In genomic region chr16:80932725-80933124, GRCh38 we compare ENCODE assay signal across 8 cellular contexts.
DNase-seq lines count a peak whose midpoint lies in the region; ATAC-seq, FAIRE-seq and TF ChIP-seq lines count a peak whose summit lies in the region.

No MANE protein-coding gene starts in this region.

- peak overlapping the region; percentile 55 for H3K4me3 Mint-ChIP-seq in activated T-cell treated with anti-CD3 and anti-CD28 coated beads, Interleukin-2, amount 50 U/mL, for 24 hours
- H3K4me3 Mint-ChIP-seq in chondrocyte (ENCODE audit: unreplicated experiment): peak overlapping the region; percentile 71

- intact Hi-C loops in thyroid gland (cut with DNase I): no loop called here

- DNase-seq in activated T-cell treated with anti-CD3 and anti-CD28 coated beads, Interleukin-2, amount 50 U/mL, for 24 hours: peak; percentile 30
- no peak for DNase-seq in activated T-cell treated with anti-CD3 and anti-CD28 coated beads, Interleukin-2, amount 50 U/mL, for 1 hour
- DNase-seq in chondrocyte (ENCODE audit: low spot score) (no peak), thyroid gland (peak; percentile 30 to 48), GM12892 (ENCODE audit: insufficient read length) (no peak), iPS-NIHi11 (ENCODE audit: low spot score) (no peak)

- 36% methylated on average over 22 of the region's 22 CpGs for WGBS in liver
- WGBS in thyroid gland, 2 donors: 32 to 34% methylated on average over 18 to 22 of the region's 22 CpGs

- H3K9me3 ChIP-seq in liver (ENCODE audit: control insufficient read depth in 4 of 4, low read length in 3 of 4): no peaks in the 10 kb centered on the region
- no peaks in the 10 kb centered on the region for H3K9me3 ChIP-seq in thyroid gland

- TF ChIP-seq RAD21 in liver (IDR thresholded peaks at IDR 0.05): no peak

- TF ChIP-seq POLR2A in thyroid gland (IDR thresholded peaks at IDR 0.05): no peak
- TF ChIP-seq POLR2A in GM12892 (IDR thresholded peaks at IDR 0.05; ENCODE audit: low read depth, low read length): no peak

- H3K9me3 Mint-ChIP-seq in activated T-cell treated with anti-CD3 and anti-CD28 coated beads, Interleukin-2, amount 50 U/mL, for 24 hours: peaks cover 3% of the 10 kb centered on the region
- no peaks in the 10 kb centered on the region for H3K9me3 Mint-ChIP-seq in chondrocyte (ENCODE audit: low read depth)

- H3K27me3 ChIP-seq in liver (ENCODE audit: control insufficient read depth in 4 of 4, insufficient read depth in 4 of 4, low read length in 3 of 4) (no peaks in the 10 kb centered on the region), thyroid gland (no peaks in the 10 kb centered on the region)

- TF ChIP-seq CTCF in chondrocyte (IDR thresholded peaks at IDR 0.05) (no peak), liver (IDR thresholded peaks at IDR 0.05; ENCODE audit: low read depth, low read length, missing input control) (no peak), thyroid gland (IDR thresholded peaks at IDR 0.05) (no peak)

- ATAC-seq in HG02885 (IDR thresholded peaks at IDR 0.05; ENCODE audit: poor library complexity, unreplicated experiment): no peak

- peaks cover 71% of the 10 kb centered on the region for H3K27me3 Mint-ChIP-seq in activated T-cell treated with anti-CD3 and anti-CD28 coated beads, Interleukin-2, amount 50 U/mL, for 24 hours
- peaks cover 9% of the 10 kb centered on the region for H3K27me3 Mint-ChIP-seq in chondrocyte (ENCODE audit: low read depth)

- H3K4me3 ChIP-seq in liver (ENCODE audit: low read depth in 1 of 3, low read length in 3 of 3): peak overlapping the region in 2 of 3 donors; percentile 58 to 68
- peak overlapping the region in 1 of 3 donors; percentile 13 for H3K4me3 ChIP-seq in thyroid gland (replicated peaks in 1 of 3)

- H3K9ac ChIP-seq in liver (ENCODE audit: low read depth in 1 of 2, low read length in 2 of 2): peak overlapping the region; percentile 42 to 60

- H3K36me3 ChIP-seq in liver (ENCODE audit: control insufficient read depth in 4 of 4, insufficient read depth in 3 of 4, low read depth in 1 of 4, low read length in 3 of 4) (no peaks in the 10 kb centered on the region), thyroid gland (no peaks in the 10 kb centered on the region)

- no peaks in the 10 kb centered on the region for H3K36me3 Mint-ChIP-seq in activated T-cell treated with anti-CD3 and anti-CD28 coated beads, Interleukin-2, amount 50 U/mL, for 24 hours (ENCODE audit: low read depth)
- H3K36me3 Mint-ChIP-seq in chondrocyte (ENCODE audit: low read depth): no peaks in the 10 kb centered on the region

- H3K27ac ChIP-seq in liver (ENCODE audit: low read depth in 1 of 2, low read length in 2 of 2) (peak overlapping the region; percentile 77 to 86), thyroid gland (peak overlapping the region; percentile 71 to 83 (median 77))

- no peak for FAIRE-seq in GM12892 (lab: Jason Lieb, UNC)

- H3K27ac Mint-ChIP-seq in activated T-cell treated with anti-CD3 and anti-CD28 coated beads, Interleukin-2, amount 50 U/mL, for 24 hours: no peak overlapping the region
- peak overlapping the region; percentile 93 for H3K27ac Mint-ChIP-seq in chondrocyte (ENCODE audit: unreplicated experiment)

- peaks cover 8% of the 10 kb centered on the region for H3K4me1 Mint-ChIP-seq in activated T-cell treated with anti-CD3 and anti-CD28 coated beads, Interleukin-2, amount 50 U/mL, for 24 hours (ENCODE audit: low read depth)
- H3K4me1 Mint-ChIP-seq in chondrocyte (ENCODE audit: low read depth): peaks cover 26% of the 10 kb centered on the region

- H3K4me1 ChIP-seq in liver (ENCODE audit: control insufficient read depth in 4 of 4, insufficient read depth in 4 of 4, low read length in 3 of 4) (peaks cover 0 to 10% (median 3%) of the 10 kb centered on the region in 4 donors), thyroid gland (peaks cover 13 to 15% of the 10 kb centered on the region in 2 donors)

TF ChIP-seq in liver, 16 proteins besides CTCF, POLR2A, EP300 and RAD21:
- TF ChIP-seq MAX (IDR thresholded peaks at IDR 0.05) (no peak), JUND (IDR thresholded peaks at IDR 0.05) (no peak), FOXA1 (IDR thresholded peaks at IDR 0.05) (no peak), REST (IDR thresholded peaks at IDR 0.05) (no peak), HNF4G (IDR thresholded peaks at IDR 0.05) (no peak), HNF4A (conservative IDR thresholded peaks at IDR 0.05) (no peak), SP1 (IDR thresholded peaks at IDR 0.05) (no peak)

Comparison
In these comparisons a context has a peak if more than half of its experiments do, and no peak if none do; other contexts are left out.
1. DNase-seq: peak in activated T-cell treated with anti-CD3 and anti-CD28 coated beads, Interleukin-2, amount 50 U/mL, for 24 hours (single experiment) and thyroid gland (2 of 2); none in activated T-cell treated with anti-CD3 and anti-CD28 coated beads, Interleukin-2, amount 50 U/mL, for 1 hour (single experiment), chondrocyte (single experiment), GM12892 (single experiment) and iPS-NIHi11 (single experiment).